In the genomic region with DNA sequence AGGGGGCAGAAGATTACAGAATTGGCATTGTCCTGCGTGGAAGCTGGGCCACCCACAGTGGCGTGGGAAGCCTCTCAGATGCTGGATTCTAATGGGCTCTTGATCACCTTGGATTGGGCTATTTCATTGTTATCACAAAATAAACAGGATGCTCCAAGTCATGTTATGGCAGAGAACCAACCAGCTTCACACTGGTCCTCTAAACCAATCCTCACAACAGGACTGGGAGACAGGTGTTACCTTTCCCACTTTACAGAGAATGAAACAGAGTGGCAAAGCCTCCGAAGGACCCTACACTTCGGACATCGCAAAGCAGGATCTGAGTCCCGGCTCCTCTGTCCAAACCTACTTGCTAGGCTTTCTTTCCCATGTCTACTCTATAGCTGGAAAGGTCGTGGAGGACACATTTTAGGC, we compare ENCODE assay signal across 8 cellular contexts. TPM values are rescaled to one million over a fixed set of nuclear protein-coding genes. Genes with fewer than 3 reads are reported as not detected.
DNase-seq lines count a peak whose midpoint lies in the region; ATAC-seq and TF ChIP-seq lines count a peak whose summit lies in the region.

No MANE protein-coding gene starts in this region.

- TF ChIP-seq CTCF in activated B cell treated with CpG ODN at 0.5 μM for 24 hours (IDR thresholded peaks at IDR 0.05) (no peak), hepatocyte (IDR thresholded peaks at IDR 0.05; ENCODE audit: poor library complexity) (no peak)

- no peaks in the 10 kb centered on the region for H3K36me3 Mint-ChIP-seq in activated B cell treated with CpG ODN at 0.5 μM for 24 hours (ENCODE audit: low read depth)
- H3K36me3 Mint-ChIP-seq in stimulated activated effector memory CD8-positive, alpha-beta T cell treated with anti-CD3 and anti-CD28 coated beads, Interleukin-12 subunit alpha, Interleukin-12 subunit beta, amount 100 ng/mL, for 72 hours: no peaks in the 10 kb centered on the region

- H3K27me3 Mint-ChIP-seq in activated B cell treated with CpG ODN at 0.5 μM for 24 hours: peaks cover 47% of the 10 kb centered on the region

- H3K4me3 Mint-ChIP-seq in activated B cell treated with CpG ODN at 0.5 μM for 24 hours: peak overlapping the region; percentile 79
- peak overlapping the region; percentile 95 for H3K4me3 Mint-ChIP-seq in stimulated activated effector memory CD8-positive, alpha-beta T cell treated with anti-CD3 and anti-CD28 coated beads, Interleukin-12 subunit alpha, Interleukin-12 subunit beta, amount 100 ng/mL, for 72 hours

- no peaks in the 10 kb centered on the region for H3K36me3 ChIP-seq in hepatocyte (replicated peaks; ENCODE audit: insufficient read depth, low read depth)

- no peaks in the 10 kb centered on the region for H3K9me3 ChIP-seq in hepatocyte (ENCODE audit: low read depth)

- peaks cover 33% of the 10 kb centered on the region for H3K4me1 ChIP-seq in hepatocyte (ENCODE audit: insufficient read depth)

- POLR2A ChIA-PET in activated B cell treated with CpG ODN at 0.5 μM for 24 hours (lab: Charles Lee): no interaction called here

- H3K27me3 ChIP-seq in hepatocyte: no peaks in the 10 kb centered on the region

- ATAC-seq in activated B cell treated with CpG ODN at 0.5 μM for 24 hours (ENCODE audit: low read depth): no peak
- ATAC-seq in stimulated activated effector memory CD8-positive, alpha-beta T cell treated with anti-CD3 and anti-CD28 coated beads, Interleukin-12 subunit alpha, Interleukin-12 subunit beta, amount 100 ng/mL, for 72 hours: no peak

- no peaks in the 10 kb centered on the region for H3K9me2 ChIP-seq in hepatocyte (replicated peaks; ENCODE audit: insufficient read depth)

- H4K20me1 ChIP-seq in hepatocyte (ENCODE audit: insufficient read depth, poor library complexity, severe bottlenecking): no peaks in the 10 kb centered on the region

- DNase-seq in NCI-H146 (lab: John Stamatoyannopoulos, UW): peak; percentile 25
- DNase-seq in NCI-H146 treated with DMSO at 0.1 percent for 48 hours (lab: John Stamatoyannopoulos, UW; ENCODE audit: unreplicated experiment): no peak
- DNase-seq in activated B cell treated with CpG ODN at 0.5 μM for 24 hours: no peak
- no peak for DNase-seq in hepatocyte (ENCODE audit: low spot score)
- no peak for DNase-seq in stimulated activated effector memory CD8-positive, alpha-beta T cell treated with anti-CD3 and anti-CD28 coated beads, Interleukin-12 subunit alpha, Interleukin-12 subunit beta, amount 100 ng/mL, for 72 hours (ENCODE audit: low spot score in 2 of 2)
- DNase-seq in NCI-H128 (lab: John Stamatoyannopoulos, UW; ENCODE audit: unreplicated experiment): no peak
- DNase-seq in MV-4-11 (lab: John Stamatoyannopoulos, UW): no peak
- DNase-seq in T1000 (lab: John Stamatoyannopoulos, UW): no peak

- peaks cover 30% of the 10 kb centered on the region for H3K4me1 Mint-ChIP-seq in activated B cell treated with CpG ODN at 0.5 μM for 24 hours
- H3K4me1 Mint-ChIP-seq in stimulated activated effector memory CD8-positive, alpha-beta T cell treated with anti-CD3 and anti-CD28 coated beads, Interleukin-12 subunit alpha, Interleukin-12 subunit beta, amount 100 ng/mL, for 72 hours: peaks cover 50% of the 10 kb centered on the region

- 12% methylated on average over 7 of the region's 7 CpGs for WGBS in hepatocyte (ENCODE audit: low lambda C conversion rate, missing lambda C conversion rate)

- peaks cover 37% of the 10 kb centered on the region for H3K79me2 ChIP-seq in hepatocyte

- H3K27ac Mint-ChIP-seq in activated B cell treated with CpG ODN at 0.5 μM for 24 hours: no peak overlapping the region
- peak overlapping the region; percentile 95 for H3K27ac Mint-ChIP-seq in stimulated activated effector memory CD8-positive, alpha-beta T cell treated with anti-CD3 and anti-CD28 coated beads, Interleukin-12 subunit alpha, Interleukin-12 subunit beta, amount 100 ng/mL, for 72 hours

- H3K9me3 Mint-ChIP-seq in activated B cell treated with CpG ODN at 0.5 μM for 24 hours: no peaks in the 10 kb centered on the region
- H3K9me3 Mint-ChIP-seq in stimulated activated effector memory CD8-positive, alpha-beta T cell treated with anti-CD3 and anti-CD28 coated beads, Interleukin-12 subunit alpha, Interleukin-12 subunit beta, amount 100 ng/mL, for 72 hours: no peaks in the 10 kb centered on the region

- CTCF ChIA-PET in activated B cell treated with CpG ODN at 0.5 μM for 24 hours (lab: Charles Lee): interaction anchor here (1.4 to 2.5 kb wide), 2 partner anchors 68 to 218 kb away, joined by 7 to 9 read pairs; a partner anchor contains a TSS

- peak overlapping the region; percentile 77 for H3K4me2 ChIP-seq in hepatocyte

- peak overlapping the region; percentile 77 for H3K4me3 ChIP-seq in hepatocyte

- intact Hi-C loops in activated B cell treated with CpG ODN at 0.5 μM for 24 hours (cut with micrococcal nuclease): loop anchor here (5.0 kb wide), 1 partner anchor 216 kb away; no protein-coding TSS in a partner anchor

- peak overlapping the region; percentile 83 for H3K27ac ChIP-seq in hepatocyte

- peak overlapping the region; percentile 51 for H2AFZ ChIP-seq in hepatocyte

RNA-seq across cellular contexts. Expression of a gene that starts 0.4 kb away (rescaled TPM):
- 0.22 TPM in 1 of 2 replicates, not detected in the other for total RNA-seq in activated B cell treated with CpG ODN at 0.5 μM for 24 hours
- 47.7 and 52.2 TPM in 2 replicates for total RNA-seq in hepatocyte
- polyA plus RNA-seq in hepatocyte: 44.2 and 45.5 TPM in 2 replicates

RNA-seq across cellular contexts. Expression of a gene that starts 19.3 kb away (rescaled TPM):
- 49.0 and 49.8 TPM in 2 replicates for total RNA-seq in activated B cell treated with CpG ODN at 0.5 μM for 24 hours
- 50.0 and 63.9 TPM in 2 replicates for total RNA-seq in hepatocyte
- polyA plus RNA-seq in hepatocyte: 18.3 and 22.9 TPM in 2 replicates

Comparison
In these comparisons a context has a peak if more than half of its experiments do, and no peak if none do; other contexts are left out.
1. RNA of a gene that starts 0.4 kb away (total RNA-seq): 47.7 to 52.2 TPM in hepatocyte; 0.22 TPM in activated B cell treated with CpG ODN at 0.5 μM for 24 hours; every median in the first group is over 10 times any median in the second.